ENCODE assay signal across 1 cellular context in genomic region chr11:84476581-84476980, GRCh38.
TF ChIP-seq lines count a peak whose summit lies in the region.

No MANE protein-coding gene starts in this region.

TF ChIP-seq in SK-N-SH treated with all-trans-retinoic acid at 6 μM for 48 hours, 23 proteins besides CTCF, POLR2A, EP300 and RAD21 (continued from another document):
- no peak for TF ChIP-seq PATZ1 (CRISPR knock-in tag; IDR thresholded peaks at IDR 0.05; ENCODE audit: borderline replicate concordance)
- no peak for TF ChIP-seq ZC3H10 (CRISPR knock-in tag; IDR thresholded peaks at IDR 0.05)
- no peak for TF ChIP-seq TCF4 (CRISPR knock-in tag; IDR thresholded peaks at IDR 0.05; ENCODE audit: borderline replicate concordance)
- TF ChIP-seq ISL1 (CRISPR knock-in tag; IDR thresholded peaks at IDR 0.05): no peak
- TF ChIP-seq ARNTL (CRISPR knock-in tag; IDR thresholded peaks at IDR 0.05; ENCODE audit: borderline replicate concordance, low read depth): no peak
- no peak for TF ChIP-seq ZNF565 (CRISPR knock-in tag; conservative IDR thresholded peaks at IDR 0.05; ENCODE audit: low read depth)
TF ChIP-seq in SK-N-SH treated with all-trans-retinoic acid at 6 μM for 48 hours: peak in this region for 0.
